ENCODE assay signal across 1 cellular context in genomic region chr15:69414702-69415161, GRCh38.
TF ChIP-seq lines count a peak whose summit lies in the region.

No MANE protein-coding gene starts in this region.

TF ChIP-seq in HEK293, 187 proteins besides CTCF, POLR2A, EP300 and RAD21 (continued from another document and continues in another):
- TF ChIP-seq ZBTB10 (tag by site-specific recombination; IDR thresholded peaks at IDR 0.05), result no peak
- peak; percentile 87 for TF ChIP-seq ZNF362 (tag by site-specific recombination; IDR thresholded peaks at IDR 0.05)
- no peak for TF ChIP-seq ZNF354C (tag by site-specific recombination; IDR thresholded peaks at IDR 0.05; ENCODE audit: borderline replicate concordance, low read depth)
- TF ChIP-seq TCF7L2 (IDR thresholded peaks at IDR 0.05; ENCODE audit: borderline replicate concordance, low read depth, low read length), result no peak
- TF ChIP-seq YY1 (tag by site-specific recombination; IDR thresholded peaks at IDR 0.05), result no peak
- TF ChIP-seq ZNF174 (tag by site-specific recombination; IDR thresholded peaks at IDR 0.05), result no peak
- TF ChIP-seq ZIC2 (tag by site-specific recombination; IDR thresholded peaks at IDR 0.05), result peak; percentile 9; the same call in 1 of the 2 replicates
- TF ChIP-seq ZNF311 (tag by site-specific recombination; IDR thresholded peaks at IDR 0.05; ENCODE audit: borderline replicate concordance), result no peak
- no peak for TF ChIP-seq ZNF2 (tag by site-specific recombination; IDR thresholded peaks at IDR 0.05)
- TF ChIP-seq ZFP41 (tag by site-specific recombination; IDR thresholded peaks at IDR 0.05; ENCODE audit: borderline replicate concordance), result no peak
- peak; percentile 60; the same call in 1 of the 2 replicates for TF ChIP-seq KLF9 (tag by site-specific recombination; IDR thresholded peaks at IDR 0.05; ENCODE audit: low read depth)
- TF ChIP-seq BCL6B (tag by site-specific recombination; IDR thresholded peaks at IDR 0.05), result no peak
- 0 out of 2 replicates have a peak, but pooled peaks have one; percentile 76 for TF ChIP-seq PRDM2 (tag by site-specific recombination; IDR thresholded peaks at IDR 0.05; ENCODE audit: borderline replicate concordance)
- TF ChIP-seq ZNF18 (tag by site-specific recombination; IDR thresholded peaks at IDR 0.05), result no peak
- TF ChIP-seq BCL11B (tag by site-specific recombination; IDR thresholded peaks at IDR 0.05; ENCODE audit: low read depth), result no peak
- peak; percentile 59 for TF ChIP-seq ZFHX2 (tag by site-specific recombination; conservative IDR thresholded peaks at IDR 0.05)
- TF ChIP-seq ZNF571 (tag by site-specific recombination; IDR thresholded peaks at IDR 0.05), result no peak
- peak; percentile 8; the same call in 1 of the 2 replicates for TF ChIP-seq ZBTB11 (tag by site-specific recombination; conservative IDR thresholded peaks at IDR 0.05; ENCODE audit: low read depth)
- peak; percentile 73 for TF ChIP-seq ZBTB48 (tag by site-specific recombination; IDR thresholded peaks at IDR 0.05)
- no peak for TF ChIP-seq ZNF404 (tag by site-specific recombination; IDR thresholded peaks at IDR 0.05)
- peak; percentile 91 for TF ChIP-seq ZNF335 (tag by site-specific recombination; conservative IDR thresholded peaks at IDR 0.05)
- TF ChIP-seq BCL11A (tag by site-specific recombination; IDR thresholded peaks at IDR 0.05; ENCODE audit: low read depth), result no peak
- TF ChIP-seq PBX3 (CRISPR knock-in tag; IDR thresholded peaks at IDR 0.05), result no peak
- no peak for TF ChIP-seq FEZF1 (tag by site-specific recombination; IDR thresholded peaks at IDR 0.05)
- TF ChIP-seq ZNF398 (tag by site-specific recombination; IDR thresholded peaks at IDR 0.05), result 0 out of 2 replicates have a peak, but pooled peaks have one; percentile 3
- no peak for TF ChIP-seq ZSCAN23 (tag by site-specific recombination; IDR thresholded peaks at IDR 0.05)
- TF ChIP-seq OSR2 (tag by site-specific recombination; IDR thresholded peaks at IDR 0.05), result no peak
- TF ChIP-seq ZNF169 (tag by site-specific recombination; IDR thresholded peaks at IDR 0.05), result no peak
- no peak for TF ChIP-seq ZNF629 (tag by site-specific recombination; IDR thresholded peaks at IDR 0.05)
- TF ChIP-seq SP2 (tag by site-specific recombination; IDR thresholded peaks at IDR 0.05), result peak; percentile 3
- TF ChIP-seq ZBTB7A (tag by site-specific recombination; IDR thresholded peaks at IDR 0.05; ENCODE audit: low read depth), result 0 out of 2 replicates have a peak, but pooled peaks have one; percentile 53
- peak; percentile 28; the same call in 1 of the 2 replicates for TF ChIP-seq INSM2 (tag by site-specific recombination; IDR thresholded peaks at IDR 0.05)
- no peak for TF ChIP-seq ZNF138 (tag by site-specific recombination; IDR thresholded peaks at IDR 0.05; ENCODE audit: borderline replicate concordance)
- 0 out of 2 replicates have a peak, but pooled peaks have one; percentile 9 for TF ChIP-seq SP3 (tag by site-specific recombination; IDR thresholded peaks at IDR 0.05)
- TF ChIP-seq ZBTB20 (tag by site-specific recombination; IDR thresholded peaks at IDR 0.05), result peak; percentile 97
- TF ChIP-seq ZBTB21 (tag by site-specific recombination; IDR thresholded peaks at IDR 0.05), result 0 out of 2 replicates have a peak, but pooled peaks have one; percentile 31
- TF ChIP-seq KLF1 (tag by site-specific recombination; IDR thresholded peaks at IDR 0.05), result 0 out of 2 replicates have a peak, but pooled peaks have one; percentile 15
